11 cellular contexts compared by ENCODE assay signal in the genomic region with DNA sequence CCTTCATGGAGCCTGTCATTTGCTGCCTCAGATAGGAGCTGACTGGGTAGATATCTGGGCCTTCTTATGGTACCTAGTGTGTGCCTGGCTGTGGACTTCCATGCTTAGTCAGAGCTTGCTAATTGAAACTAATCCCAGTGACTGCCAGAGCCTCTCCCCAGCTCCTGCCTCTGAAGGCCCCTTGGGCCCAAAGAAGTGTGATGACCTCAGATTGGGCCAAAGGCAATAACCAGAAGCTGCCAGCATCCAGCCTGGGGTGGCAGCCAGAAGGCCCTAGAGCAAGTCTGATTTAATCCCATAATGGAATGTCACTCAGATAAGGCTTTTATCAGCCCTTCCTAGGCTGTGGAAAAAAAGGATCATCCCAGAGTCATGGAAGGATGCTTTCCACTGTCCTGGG. TPM values are rescaled to one million over a fixed set of nuclear protein-coding genes. Genes with fewer than 3 reads are reported as not detected.
DNase-seq lines count a peak whose midpoint lies in the region; ATAC-seq and TF ChIP-seq lines count a peak whose summit lies in the region.
"Had no signal": no experiment of that assay in that cellular context is flagged by ENCODE, and none has a peak within 500 bp of the region (broad histone marks: within the 10 kb centered on the region; RNA-seq: fewer than 3 reads in every experiment).

No MANE protein-coding gene starts in this region.

- H3K27me3 ChIP-seq in heart right ventricle (no peaks in the 10 kb centered on the region), spleen (replicated peaks in 1 of 7) (peaks cover 0 to 24% (median 0%) of the 10 kb centered on the region in 7 donors)

- H3K4me1 ChIP-seq in heart right ventricle (peaks cover 0 to 19% (median 14%) of the 10 kb centered on the region in 9 donors), spleen (no peaks in the 10 kb centered on the region)

- DNase-seq in H4 (ENCODE audit: low spot score): peak; percentile 32
- peak; percentile 53 to 56 for DNase-seq in heart right ventricle
- peak; percentile 16 for DNase-seq in spleen
- DNase-seq: NCI-H510A treated with DMSO at 0.1 percent for 48 hours, RPMI8226 had no signal

- TF ChIP-seq POLR2A in spleen (IDR thresholded peaks at IDR 0.05): no peak

- no peak overlapping the region for H3K4me3 ChIP-seq in heart right ventricle
- no peak overlapping the region for H3K4me3 ChIP-seq in spleen
- H3K4me3 ChIP-seq: GM12878 had no signal

- TF ChIP-seq CTCF in VCaP (conservative IDR thresholded peaks at IDR 0.05) (no peak), heart right ventricle (IDR thresholded peaks at IDR 0.05) (no peak), spleen (IDR thresholded peaks at IDR 0.05 in 8 of 11, conservative IDR thresholded peaks at IDR 0.05 in 3 of 11) (no peak)

- intact Hi-C loops in heart right ventricle (cut with DNase I): no loop called here
- intact Hi-C loops in spleen (cut with DNase I; ENCODE audit: low total_unique reads): no loop called here

- peak; percentile 74 to 94 (median 85) for ATAC-seq in heart right ventricle
- ATAC-seq in GM21528 (IDR thresholded peaks at IDR 0.05; ENCODE audit: low FRiP score, unreplicated experiment): no peak
- no peak for ATAC-seq in GM18498 (IDR thresholded peaks at IDR 0.05; ENCODE audit: unreplicated experiment)
- no peak for ATAC-seq in HG03378 (IDR thresholded peaks at IDR 0.05; ENCODE audit: unreplicated experiment)
- ATAC-seq: GM12878; natural killer cell treated with Interleukin-12 subunit alpha and Interleukin-12 subunit beta and Interleukin-15 and Interleukin-18, amount 100 ng/mL, for 72 hours had no signal

- H3K9me3 ChIP-seq in heart right ventricle: peaks cover 0 to 19% (median 0%) of the 10 kb centered on the region in 11 donors
- peaks cover 0 to 17% (median 4%) of the 10 kb centered on the region in 8 donors for H3K9me3 ChIP-seq in spleen

- H3K36me3 ChIP-seq in heart right ventricle (no peaks in the 10 kb centered on the region), spleen (no peaks in the 10 kb centered on the region)

- H3K27ac ChIP-seq in VCaP (peak overlapping the region; percentile 60), heart right ventricle (peak overlapping the region in 8 of 10 donors; percentile 15 to 76 (median 39)), spleen (no peak overlapping the region)

RNA-seq across cellular contexts. Expression of gene CDC23, which starts 17.1 kb away (rescaled TPM):
- total RNA-seq in H4 (2014; rRNA removed; shearing (Covaris generic)): 48.2 and 51.7 TPM in 2 replicates
- total RNA-seq in heart right ventricle (10 to 100 TPM; 14.6 to 23.0 (median 17.8) TPM), spleen (10 to 100 TPM; 21.0 to 28.6 (median 23.3) TPM)
- polyA plus RNA-seq in heart right ventricle (10 to 100 TPM; 10.5 to 12.9 TPM), spleen (10 to 100 TPM in 2 of 3 donors, 1 to 10 TPM in 1; 8.7 to 14.0 (median 12.2) TPM)

RNA-seq across cellular contexts. Expression of gene GFRA3, which starts 44.2 kb away (rescaled TPM):
- total RNA-seq in H4 (2014; rRNA removed; shearing (Covaris generic)): not detected in 2 replicates
- 1 to 10 TPM in 1 of 10 donors, under 1 TPM in 8, not detected in 1; 0.15 to 1.7 (median 0.87) TPM for total RNA-seq in heart right ventricle
- 1 to 10 TPM in 1 of 2 donors, under 1 TPM in 1; 0.59 to 1.4 TPM for polyA plus RNA-seq in heart right ventricle
- total RNA-seq in spleen: not detected
- polyA plus RNA-seq in spleen: 1 to 10 TPM in 1 of 3 donors, under 1 TPM in 1, not detected in 1; 0.14 to 1.2 TPM

RNA-seq across cellular contexts. Expression of gene KIF20A, which starts 51.3 kb away (rescaled TPM):
- 130 and 131 TPM in 2 replicates for total RNA-seq in H4 (2014; rRNA removed; shearing (Covaris generic))
- total RNA-seq in heart right ventricle (1 to 10 TPM in 2 of 10 donors, under 1 TPM in 6, not detected in 2; 0.13 to 9.3 (median 0.55) TPM), spleen (1 to 10 TPM; 1.5 to 5.9 (median 3.2) TPM)
- polyA plus RNA-seq in heart right ventricle (under 1 TPM; 0.12 to 0.29 TPM), spleen (1 to 10 TPM in 2 of 3 donors, under 1 TPM in 1; 0.83 to 4.9 (median 1.2) TPM)

RNA-seq across cellular contexts. Expression of gene BRD8, which starts 51.8 kb away (rescaled TPM):
- 46.5 and 55.2 TPM in 2 replicates for total RNA-seq in H4 (2014; rRNA removed; shearing (Covaris generic))
- total RNA-seq in heart right ventricle (10 to 100 TPM; 16.6 to 33.3 (median 22.7) TPM), spleen (10 to 100 TPM; 49.0 to 78.6 (median 57.5) TPM)
- polyA plus RNA-seq in heart right ventricle (10 to 100 TPM; 13.0 to 35.9 TPM), spleen (10 to 100 TPM; 20.5 to 41.8 (median 31.8) TPM)

Comparison
In these comparisons a context has a peak if more than half of its experiments do, and no peak if none do; other contexts are left out.
1. H3K27ac ChIP-seq: peak in VCaP (single experiment) and heart right ventricle (8 of 10); none in spleen (0 of 8).
2. ATAC-seq: peak in heart right ventricle (8 of 8); none in GM21528 (single experiment), GM18498 (single experiment) and HG03378 (single experiment).
3. RNA of gene KIF20A, which starts 51.3 kb away (total RNA-seq): 130 to 131 TPM in H4; 1.5 to 5.9 TPM in spleen and 0.13 to 9.3 TPM in heart right ventricle; every median in the first group is over 10 times any median in the second.
4. Peak in every context shown above with its lines, with median percentiles within 50 percentile points of each other: DNase-seq.